ENCODE assay signal across 1 cellular context in genomic region chr2:99635710-99636431, GRCh38.
TF ChIP-seq lines count a peak whose summit lies in the region.

No MANE protein-coding gene starts in this region.

TF ChIP-seq in K562, 482 proteins besides CTCF, POLR2A, EP300 and RAD21 (continued from another document):
- TF ChIP-seq ZBTB40 (IDR thresholded peaks at IDR 0.05) = no peak
- no peak for TF ChIP-seq ZBTB40 (CRISPR knock-in tag; IDR thresholded peaks at IDR 0.05)
- no peak for TF ChIP-seq FOXK1 (CRISPR knock-in tag; IDR thresholded peaks at IDR 0.05; ENCODE audit: borderline replicate concordance)
- no peak for TF ChIP-seq TFE3 (CRISPR knock-in tag; IDR thresholded peaks at IDR 0.05)
- TF ChIP-seq TAF9B (IDR thresholded peaks at IDR 0.05; ENCODE audit: partially characterized antibody) = no peak
